8 cellular contexts compared by ENCODE assay signal in genomic region chr19:12794196-12794921, GRCh38. TPM values are rescaled to one million over a fixed set of nuclear protein-coding genes. Genes with fewer than 3 reads are reported as not detected.
DNase-seq lines count a peak whose midpoint lies in the region; ATAC-seq, FAIRE-seq and TF ChIP-seq lines count a peak whose summit lies in the region.

No MANE protein-coding gene starts in this region.

- no peak for FAIRE-seq in D721Med (lab: Jason Lieb, UNC)

- H3K27ac ChIP-seq in adipose tissue (ENCODE audit: low read depth, low read length) = peak overlapping the region; percentile 100
- H3K27ac ChIP-seq in right lobe of liver = peak overlapping the region; percentile 96 to 100 (median 99)
- peak overlapping the region; percentile 100 for H3K27ac ChIP-seq in upper lobe of right lung

- H3K27ac Mint-ChIP-seq in activated naive CD4-positive, alpha-beta T cell treated with anti-CD3 and anti-CD28 coated beads, Interleukin-2, amount 10 ng/mL, durations not matched to agents 7 days and 5 days = peak overlapping the region; percentile 93

- ATAC-seq in right lobe of liver (no peak), upper lobe of right lung (no peak)

- no peak for TF ChIP-seq POLR2A in right lobe of liver (IDR thresholded peaks at IDR 0.05)

- H3K36me3 ChIP-seq in right lobe of liver (peaks cover 0 to 4% (median under 1%) of the 10 kb centered on the region in 4 donors), upper lobe of right lung (peaks cover 10% of the 10 kb centered on the region)

- H3K27me3 Mint-ChIP-seq in activated naive CD4-positive, alpha-beta T cell treated with anti-CD3 and anti-CD28 coated beads, Interleukin-2, amount 10 ng/mL, durations not matched to agents 7 days and 5 days = peaks cover 7% of the 10 kb centered on the region

- CTCF ChIA-PET in activated naive CD4-positive, alpha-beta T cell treated with anti-CD3 and anti-CD28 coated beads, Interleukin-2, amount 10 ng/mL, durations not matched to agents 7 days and 5 days (lab: Charles Lee) = interaction anchor here (0.8 to 14.0 kb wide), 3 partner anchors 25 to 77 kb away, joined by 3 to 706 read pairs (median 24); partner anchors contain the start of gene HOOK2

- intact Hi-C loops in right lobe of liver (cut with DNase I) = no loop called here
- intact Hi-C loops in upper lobe of right lung (cut with DNase I) = no loop called here

- H3K9me3 Mint-ChIP-seq in activated naive CD4-positive, alpha-beta T cell treated with anti-CD3 and anti-CD28 coated beads, Interleukin-2, amount 10 ng/mL, durations not matched to agents 7 days and 5 days = no peaks in the 10 kb centered on the region

- WGBS in adipose tissue, 3 donors = 64% methylated on average over 6 of the region's 6 CpGs
- 40% methylated on average over 6 of the region's 6 CpGs for WGBS in right lobe of liver (ENCODE audit: insufficient coverage, low coverage, low lambda C conversion rate, missing lambda C conversion rate)

- peaks cover 0 to 25% (median 13%) of the 10 kb centered on the region in 4 donors for H3K4me1 ChIP-seq in right lobe of liver
- peaks cover 12% of the 10 kb centered on the region for H3K4me1 ChIP-seq in upper lobe of right lung

- peaks cover 39% of the 10 kb centered on the region for H3K4me1 Mint-ChIP-seq in activated naive CD4-positive, alpha-beta T cell treated with anti-CD3 and anti-CD28 coated beads, Interleukin-2, amount 10 ng/mL, durations not matched to agents 7 days and 5 days

- no peaks in the 10 kb centered on the region for H3K9me3 ChIP-seq in right lobe of liver
- no peaks in the 10 kb centered on the region for H3K9me3 ChIP-seq in upper lobe of right lung

- peak overlapping the region; percentile 73 to 90 (median 81) for H3K4me3 ChIP-seq in right lobe of liver
- H3K4me3 ChIP-seq in upper lobe of right lung = peak overlapping the region; percentile 88

- H3K4me3 Mint-ChIP-seq in activated naive CD4-positive, alpha-beta T cell treated with anti-CD3 and anti-CD28 coated beads, Interleukin-2, amount 10 ng/mL, durations not matched to agents 7 days and 5 days = peak overlapping the region; percentile 75

- no peak for DNase-seq in activated naive CD4-positive, alpha-beta T cell treated with anti-CD3 and anti-CD28 coated beads, Interleukin-2, amount 10 ng/mL, durations not matched to agents 7 days and 5 days
- no peak for DNase-seq in activated naive CD4-positive, alpha-beta T cell treated with anti-CD3 and anti-CD28 coated beads, Interleukin-2, amount 50 U/mL, for 16 hours
- no peak for DNase-seq in right lobe of liver
- no peak for DNase-seq in upper lobe of right lung
- DNase-seq in D721Med (ENCODE audit: insufficient read length, low spot score) = no peak
- DNase-seq in NCI-H2081 (lab: John Stamatoyannopoulos, UW) = no peak
- no peak for DNase-seq in AG08396 (ENCODE audit: low spot score)

- H3K36me3 Mint-ChIP-seq in activated naive CD4-positive, alpha-beta T cell treated with anti-CD3 and anti-CD28 coated beads, Interleukin-2, amount 10 ng/mL, durations not matched to agents 7 days and 5 days = peaks cover 16% of the 10 kb centered on the region

- TF ChIP-seq CTCF in right lobe of liver (IDR thresholded peaks at IDR 0.05) (no peak), upper lobe of right lung (IDR thresholded peaks at IDR 0.05) (no peak), D721Med (IDR thresholded peaks at IDR 0.05; ENCODE audit: insufficient read depth, missing control alignments) (no peak)

- H3K27me3 ChIP-seq in right lobe of liver (no peaks in the 10 kb centered on the region), upper lobe of right lung (no peaks in the 10 kb centered on the region)

RNA-seq across cellular contexts. Expression of gene JUNB, which starts 3.1 kb away (rescaled TPM):
- 1,000 to 10,000 TPM in 2 of 3 donors, 100 to 1,000 TPM in 1; 120 to 1,553 (median 1,136) TPM for polyA plus RNA-seq in adipose tissue
- total RNA-seq in right lobe of liver (100 to 1,000 TPM in 2 of 6 experiments, 10 to 100 TPM in 4; 10.2 to 378 (median 66.0) TPM), upper lobe of right lung (174 TPM)

RNA-seq across cellular contexts. Expression of gene PRDX2, which starts 7.2 kb away (rescaled TPM):
- polyA plus RNA-seq in adipose tissue = 100 to 1,000 TPM; 159 to 386 (median 207) TPM
- 100 to 1,000 TPM; 164 to 466 (median 202) TPM for total RNA-seq in right lobe of liver
- total RNA-seq in upper lobe of right lung = 123 TPM

RNA-seq across cellular contexts. Expression of gene THSD8, which starts 7.5 kb away (rescaled TPM):
- polyA plus RNA-seq in adipose tissue = 1 to 10 TPM in 1 of 3 donors, under 1 TPM in 2; 0.38 to 1.8 (median 0.52) TPM
- total RNA-seq in right lobe of liver (1 to 10 TPM in 3 of 6 experiments, under 1 TPM in 2, not detected in 1; 0.62 to 2.0 (median 1.2) TPM), upper lobe of right lung (2.8 TPM)

RNA-seq across cellular contexts. Expression of gene RNASEH2A, which starts 12.0 kb away (rescaled TPM):
- polyA plus RNA-seq in adipose tissue = 1 to 10 TPM; 3.3 to 6.4 (median 5.6) TPM
- total RNA-seq in right lobe of liver = 1 to 10 TPM; 2.1 to 7.1 (median 3.7) TPM
- total RNA-seq in upper lobe of right lung = 7.4 TPM

RNA-seq across cellular contexts. Expression of gene HOOK2, which starts 19.0 kb away (rescaled TPM):
- polyA plus RNA-seq in adipose tissue = 100 to 1,000 TPM in 1 of 3 donors, 10 to 100 TPM in 2; 41.1 to 210 (median 57.2) TPM
- 10 to 100 TPM; 16.6 to 34.5 (median 17.6) TPM for total RNA-seq in right lobe of liver
- total RNA-seq in upper lobe of right lung = 65.3 TPM
